Comparison of ENCODE assay signal across 1 cellular context in genomic region chr17:29389994-29390855, GRCh38.
TF ChIP-seq lines count a peak whose summit lies in the region.

Gene TAOK1 (plus strand): TSS chr17:29390363. CDS start chr17:29451549, 61,186 bp downstream.

TF ChIP-seq in GM12878, 131 proteins besides CTCF, POLR2A, EP300 and RAD21 (continued from another document):
- no peak for TF ChIP-seq CHD1 (IDR thresholded peaks at IDR 0.05; ENCODE audit: low read depth, low read length)
- TF ChIP-seq CREB1 (IDR thresholded peaks at IDR 0.05; ENCODE audit: low read depth): peak; percentile 87
- TF ChIP-seq SPI1 (IDR thresholded peaks at IDR 0.05; ENCODE audit: borderline replicate concordance, insufficient read depth, low read depth, low read length): 0 out of 2 replicates have a peak, but pooled peaks have one; percentile 2
- TF ChIP-seq HCFC1 (IDR thresholded peaks at IDR 0.05; ENCODE audit: low read length): no peak; the same call in 1 of the 2 replicates
- TF ChIP-seq FOXK2 (IDR thresholded peaks at IDR 0.05): no peak
- TF ChIP-seq TAF1 (IDR thresholded peaks at IDR 0.05; ENCODE audit: borderline replicate concordance, low read depth, low read length): peak; percentile 78
- TF ChIP-seq ZNF24 (IDR thresholded peaks at IDR 0.05): 0 out of 2 replicates have a peak, but pooled peaks have one; percentile 27
- peak; percentile 63; the same call in 1 of the 2 replicates for TF ChIP-seq RUNX3 (IDR thresholded peaks at IDR 0.05; ENCODE audit: low read length)
- peak; percentile 57 for TF ChIP-seq NR2F1 (conservative IDR thresholded peaks at IDR 0.05)
- TF ChIP-seq ZNF217 (IDR thresholded peaks at IDR 0.05): no peak
